ENCODE assay signal across 1 cellular context in genomic region chr5:110087829-110088228, GRCh38.
A peak's percentile ranks its signal among the peaks of the same experiment; 100 is the strongest.
TF ChIP-seq lines count a peak whose summit lies in the region.

No MANE protein-coding gene starts in this region.

TF ChIP-seq in HepG2, 621 proteins besides CTCF, POLR2A, EP300 and RAD21 (continued from another document):
- peak; percentile 98 for TF ChIP-seq ZBTB43 (CRISPR knock-in tag; conservative IDR thresholded peaks at IDR 0.05)
- TF ChIP-seq NFIC (IDR thresholded peaks at IDR 0.05; ENCODE audit: low read length): 0 out of 2 replicates have a peak, but pooled peaks have one; percentile 19
- peak; percentile 89 for TF ChIP-seq CEBPG (CRISPR knock-in tag; IDR thresholded peaks at IDR 0.05)
- TF ChIP-seq ZNF430 (CRISPR knock-in tag; IDR thresholded peaks at IDR 0.05): no peak
- no peak for TF ChIP-seq ZNF24 (IDR thresholded peaks at IDR 0.05)
- peak; percentile 73 for TF ChIP-seq GATAD2A (CRISPR knock-in tag; IDR thresholded peaks at IDR 0.05)
- TF ChIP-seq ZBTB3 (CRISPR knock-in tag; IDR thresholded peaks at IDR 0.05; ENCODE audit: borderline replicate concordance, low read depth): no peak
- peak; percentile 18; the same call in 1 of the 2 replicates for TF ChIP-seq SOX5 (CRISPR knock-in tag; IDR thresholded peaks at IDR 0.05; ENCODE audit: borderline replicate concordance)
- peak; percentile 24; the same call in 1 of the 2 replicates for TF ChIP-seq TCF7 (IDR thresholded peaks at IDR 0.05; ENCODE audit: low read depth)
- no peak for TF ChIP-seq KDM2A (CRISPR knock-in tag; IDR thresholded peaks at IDR 0.05; ENCODE audit: borderline replicate concordance, low read depth)
- no peak for TF ChIP-seq RFX1 (IDR thresholded peaks at IDR 0.05)
- peak; percentile 36; the same call in 1 of the 2 replicates for TF ChIP-seq POGZ (CRISPR knock-in tag; IDR thresholded peaks at IDR 0.05)
- TF ChIP-seq ZNF556 (CRISPR knock-in tag; IDR thresholded peaks at IDR 0.05; ENCODE audit: borderline replicate concordance): no peak
- TF ChIP-seq SOX6 (IDR thresholded peaks at IDR 0.05): no peak
- TF ChIP-seq SOX6 (CRISPR knock-in tag; IDR thresholded peaks at IDR 0.05): peak; percentile 85
- TF ChIP-seq HNF4A (CRISPR knock-in tag; IDR thresholded peaks at IDR 0.05): 0 out of 2 replicates have a peak, but pooled peaks have one; percentile 9
- TF ChIP-seq CEBPB (IDR thresholded peaks at IDR 0.05; ENCODE audit: borderline replicate concordance, low read depth, low read length): peak; percentile 96
- TF ChIP-seq FOXP1 (IDR thresholded peaks at IDR 0.05): no peak
- TF ChIP-seq FOXP1 (CRISPR knock-in tag; IDR thresholded peaks at IDR 0.05): peak; percentile 19; the same call in 1 of the 2 replicates
- TF ChIP-seq ISL2 (CRISPR knock-in tag; IDR thresholded peaks at IDR 0.05): 0 out of 2 replicates have a peak, but pooled peaks have one; percentile 45
- no peak for TF ChIP-seq SOX13 (IDR thresholded peaks at IDR 0.05)
- peak in 1 of 2 experiments; percentile 79; a peak in 2 of 4 replicates for TF ChIP-seq SOX13 (CRISPR knock-in tag; conservative IDR thresholded peaks at IDR 0.05 in 1 of 2, IDR thresholded peaks at IDR 0.05 in 1 of 2)
- 0 out of 2 replicates have a peak, but pooled peaks have one; percentile 28 for TF ChIP-seq AHDC1 (CRISPR knock-in tag; IDR thresholded peaks at IDR 0.05; ENCODE audit: borderline replicate concordance)
- peak; percentile 46 for TF ChIP-seq MAFF (IDR thresholded peaks at IDR 0.05; ENCODE audit: low read depth, low read length)
- TF ChIP-seq TBX2 (CRISPR knock-in tag; IDR thresholded peaks at IDR 0.05; ENCODE audit: borderline replicate concordance): 0 out of 2 replicates have a peak, but pooled peaks have one; percentile 25
TF ChIP-seq in HepG2: peak in this region for 19.
